Comparison of ENCODE assay signal across 12 cellular contexts in the genomic region with DNA sequence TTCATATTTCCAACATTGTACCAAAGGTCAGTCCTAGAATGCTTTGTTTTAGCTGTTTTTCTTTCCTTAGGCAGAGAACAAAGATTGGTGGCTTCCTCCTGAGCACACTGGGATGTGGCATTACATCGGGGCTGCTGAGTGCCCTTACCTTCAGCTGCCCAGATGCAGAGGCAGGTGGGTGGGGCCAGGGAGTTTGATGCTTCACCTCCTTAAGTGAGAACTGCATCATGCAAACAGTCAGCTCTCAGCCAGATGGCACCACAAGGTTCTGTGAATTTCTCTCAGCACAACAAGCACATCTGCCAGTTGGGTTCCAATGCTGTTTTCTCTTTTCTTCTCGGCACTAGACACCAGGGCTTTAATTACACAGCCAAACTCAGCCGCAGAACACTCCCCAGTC.
DNase-seq lines count a peak whose midpoint lies in the region; ATAC-seq lines count a peak whose summit lies in the region.
"Had no signal": no experiment of that assay in that cellular context is flagged by ENCODE, and none has a peak within 500 bp of the region (broad histone marks: within the 10 kb centered on the region; RNA-seq: fewer than 3 reads in every experiment).

No MANE protein-coding gene starts in this region.

- DNase-seq in stimulated activated CD4-positive, alpha-beta T cell treated with anti-CD3 and anti-CD28 coated beads, Interleukin-2, amount 100 ng/mL, for 24 hours, result peak; percentile 34 to 35
- DNase-seq in stimulated activated CD4-positive, alpha-beta T cell treated with anti-CD3 and anti-CD28 coated beads, Interleukin-4, amount 100 ng/mL, for 24 hours, result no peak
- DNase-seq in T-helper 9 cell (peak; percentile 11), NCI-H2081 treated with DMSO at 0.1 percent for 48 hours (lab: John Stamatoyannopoulos, UW) (no peak), HuH-7.5 (ENCODE audit: low spot score) (no peak), SIG-M5 (lab: John Stamatoyannopoulos, UW) (no peak)
- DNase-seq in activated effector memory CD4-positive, alpha-beta T cell treated with Interleukin-2 at 50 U/mL for 16 hours, result peak; percentile 57
- DNase-seq: GDM1, lower lobe of right lung, NCI-H774, spleen had no signal

- ATAC-seq in HG03280 (IDR thresholded peaks at IDR 0.05; ENCODE audit: unreplicated experiment), result no peak

Comparison
In these comparisons a context has a peak if more than half of its experiments do, and no peak if none do; other contexts are left out.
1. DNase-seq: peak in stimulated activated CD4-positive, alpha-beta T cell treated with anti-CD3 and anti-CD28 coated beads, Interleukin-2, amount 100 ng/mL, for 24 hours (2 of 2), T-helper 9 cell (single experiment) and activated effector memory CD4-positive, alpha-beta T cell treated with Interleukin-2 at 50 U/mL for 16 hours (single experiment); none in stimulated activated CD4-positive, alpha-beta T cell treated with anti-CD3 and anti-CD28 coated beads, Interleukin-4, amount 100 ng/mL, for 24 hours (single experiment), NCI-H2081 treated with DMSO at 0.1 percent for 48 hours (single experiment), HuH-7.5 (single experiment) and SIG-M5 (single experiment).